ENCODE assay signal across 8 cellular contexts in the genomic region with DNA sequence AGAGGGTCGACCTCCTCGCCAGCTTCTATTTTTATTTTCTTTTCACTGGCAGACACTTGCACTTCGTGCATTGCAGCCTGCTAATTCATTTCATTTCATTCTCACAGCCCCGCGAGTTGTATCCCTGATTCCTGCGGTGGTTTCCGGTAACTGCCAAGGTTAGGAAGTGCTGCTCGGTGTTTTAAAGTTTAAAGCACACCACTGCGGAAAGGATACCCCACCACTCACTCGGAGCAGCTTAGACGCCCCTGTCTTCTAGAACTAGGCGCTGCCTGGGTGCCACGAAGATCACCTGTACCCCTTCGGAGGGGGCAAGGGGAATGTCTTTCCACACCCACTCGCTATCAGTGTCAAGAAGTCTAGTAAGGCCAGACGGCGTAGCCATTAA. TPM values are rescaled to one million over a fixed set of nuclear protein-coding genes. Genes with fewer than 3 reads are reported as not detected.
DNase-seq lines count a peak whose midpoint lies in the region; ATAC-seq, FAIRE-seq and TF ChIP-seq lines count a peak whose summit lies in the region.

No MANE protein-coding gene starts in this region.

- H3K27ac ChIP-seq in KOPT-K1 (ENCODE audit: low read depth, low read length, poor library complexity, severe bottlenecking) (peak overlapping the region; percentile 67), pancreas (peak overlapping the region; percentile 39 to 78 (median 72))

- H3K4me1 ChIP-seq in pancreas, result peaks cover 10 to 15% (median 11%) of the 10 kb centered on the region in 3 donors

- 0% methylated on average over 17 of the region's 17 CpGs for WGBS in pancreas, 2 donors

- intact Hi-C loops in pancreas (cut with DNase I), result no loop called here

- H3K27me3 ChIP-seq in pancreas, result no peaks in the 10 kb centered on the region

- TF ChIP-seq CTCF in AG10803 (conservative IDR thresholded peaks at IDR 0.05; ENCODE audit: low read length) (no peak), fibroblast of pulmonary artery (IDR thresholded peaks at IDR 0.05; ENCODE audit: low read length, missing control alignments) (no peak), pancreas (IDR thresholded peaks at IDR 0.05) (no peak)

- H3K4me3 ChIP-seq in AG10803 (ENCODE audit: low read length) (peak overlapping the region; percentile 93), fibroblast of pulmonary artery (replicated peaks; ENCODE audit: low read depth, low read length) (peak overlapping the region; percentile 77), pancreas (peak overlapping the region; percentile 74 to 99 (median 89))

- DNase-seq in AG10803 (ENCODE audit: low read depth) (peak; percentile 12), activated T-cell treated with anti-CD3 and anti-CD28 coated beads for 24 hours (ENCODE audit: low read depth) (peak; percentile 3), fibroblast of pulmonary artery (ENCODE audit: low read depth) (no peak), pancreas (peak in 2 of 6 donors; percentile 20 to 22), NCI-H510A treated with DMSO at 0.1 percent for 48 hours (lab: John Stamatoyannopoulos, UW) (no peak)

- peak; percentile 6 for ATAC-seq in GM19372 (IDR thresholded peaks at IDR 0.05; ENCODE audit: low read depth, unreplicated experiment)
- peak; percentile 16 to 36 (median 26) for ATAC-seq in pancreas
- no peak for ATAC-seq in HG02970 (IDR thresholded peaks at IDR 0.05; ENCODE audit: low FRiP score, unreplicated experiment)

- FAIRE-seq in pancreas (lab: Jason Lieb, UNC), result no peak

- H3K36me3 ChIP-seq in KOPT-K1 (ENCODE audit: insufficient read depth, low read length) (peaks cover 24% of the 10 kb centered on the region), pancreas (no peaks in the 10 kb centered on the region)

- H3K9me3 ChIP-seq in KOPT-K1 (ENCODE audit: insufficient read depth, low read length, poor library complexity, severe bottlenecking) (no peaks in the 10 kb centered on the region), pancreas (no peaks in the 10 kb centered on the region)

RNA-seq across cellular contexts. Expression of gene CNEP1R1, which starts 0.5 kb away (rescaled TPM):
- total RNA-seq in pancreas, result 10 to 100 TPM in 1 of 6 donors, 1 to 10 TPM in 5; 3.9 to 10.2 (median 6.3) TPM
- 1 to 10 TPM; 4.1 to 7.3 TPM for polyA plus RNA-seq in pancreas

RNA-seq across cellular contexts. Expression of gene HEATR3, which starts 40.2 kb away (rescaled TPM):
- 10 to 100 TPM in 1 of 6 donors, 1 to 10 TPM in 5; 4.2 to 12.2 (median 9.0) TPM for total RNA-seq in pancreas
- 1 to 10 TPM; 2.5 to 6.5 TPM for polyA plus RNA-seq in pancreas

Comparison
In these comparisons a context has a peak if more than half of its experiments do, and no peak if none do; other contexts are left out.
1. DNase-seq: peak in AG10803 (single experiment) and activated T-cell treated with anti-CD3 and anti-CD28 coated beads for 24 hours (single experiment); none in fibroblast of pulmonary artery (single experiment) and NCI-H510A treated with DMSO at 0.1 percent for 48 hours (single experiment).
2. Peak in every context shown above with its lines, with median percentiles within 50 percentile points of each other: H3K4me3 ChIP-seq.